15 cellular contexts compared by ENCODE assay signal in genomic region chr1:31637915-31638673, GRCh38. TPM values are rescaled to one million over a fixed set of nuclear protein-coding genes. Genes with fewer than 3 reads are reported as not detected.
A peak's percentile ranks its signal among the peaks of the same experiment; 100 is the strongest.
DNase-seq lines count a peak whose midpoint lies in the region; ATAC-seq and TF ChIP-seq lines count a peak whose summit lies in the region.
"Had no signal": no experiment of that assay in that cellular context is flagged by ENCODE, and none has a peak within 500 bp of the region (broad histone marks: within the 10 kb centered on the region; RNA-seq: fewer than 3 reads in every experiment).

No MANE protein-coding gene starts in this region.

- H3K4me1 Mint-ChIP-seq in activated CD4-positive, alpha-beta T cell treated with anti-CD3 and anti-CD28 coated beads for 36 hours, result peaks cover 14% of the 10 kb centered on the region
- H3K4me1 Mint-ChIP-seq: neural crest cell had no signal

- WGBS in suprapubic skin, result 39% methylated on average over 5 of the region's 5 CpGs

- peaks cover 70% of the 10 kb centered on the region for H3K4me1 ChIP-seq in suprapubic skin

- ATAC-seq in left colon, result peak; percentile 80
- ATAC-seq in activated CD4-positive, alpha-beta T cell treated with anti-CD3 and anti-CD28 coated beads for 36 hours, result no peak
- no peak for ATAC-seq in HG02588 (IDR thresholded peaks at IDR 0.05; ENCODE audit: unreplicated experiment)
- ATAC-seq: A549; activated T-helper 17 cell treated with anti-CD3 and anti-CD28 coated beads, Interleukin-2, amount 50 U/mL, for 72 hours; sciatic nerve had no signal

- H3K9me3 ChIP-seq in suprapubic skin, result no peaks in the 10 kb centered on the region
- H3K9me3 ChIP-seq: A549 had no signal

- no peak overlapping the region for H3K4me3 Mint-ChIP-seq in activated CD4-positive, alpha-beta T cell treated with anti-CD3 and anti-CD28 coated beads for 36 hours
- H3K4me3 Mint-ChIP-seq: activated T-helper 17 cell treated with anti-CD3 and anti-CD28 coated beads, Interleukin-2, amount 50 U/mL, for 72 hours had no signal

- TF ChIP-seq POLR2A in suprapubic skin (IDR thresholded peaks at IDR 0.05), result no peak

- no peaks in the 10 kb centered on the region for H3K9me3 Mint-ChIP-seq in activated CD4-positive, alpha-beta T cell treated with anti-CD3 and anti-CD28 coated beads for 36 hours (ENCODE audit: low read depth)
- H3K9me3 Mint-ChIP-seq: activated T-helper 17 cell treated with anti-CD3 and anti-CD28 coated beads, Interleukin-2, amount 50 U/mL, for 72 hours; neural crest cell had no signal

- CTCF ChIA-PET in RWPE1 (lab: Yijun Ruan, JAX), result interaction anchor here (0.6 to 1.4 kb wide), 7 partner anchors 20 to 1040 kb away, joined by 3 to 4 read pairs (median 3); no protein-coding TSS in a partner anchor
- CTCF ChIA-PET in activated CD4-positive, alpha-beta T cell treated with anti-CD3 and anti-CD28 coated beads for 36 hours (lab: Charles Lee), result interaction anchor here (0.6 to 2.3 kb wide), 5 partner anchors 13 to 177 kb away, joined by 3 to 5 read pairs (median 4); partner anchors contain the start of gene SPOCD1

- peak; percentile 36 to 72 for DNase-seq in NCI-H2081 (lab: John Stamatoyannopoulos, UW)
- no peak for DNase-seq in NCI-H2081 treated with DMSO at 0.1 percent for 48 hours (lab: John Stamatoyannopoulos, UW)
- DNase-seq in RWPE1 (ENCODE audit: low spot score), result peak; percentile 71
- peak; percentile 35 to 72 for DNase-seq in left colon
- DNase-seq in suprapubic skin (ENCODE audit: low spot score in 2 of 2), result no peak
- no peak for DNase-seq in activated CD4-positive, alpha-beta T cell treated with anti-CD3 and anti-CD28 coated beads for 36 hours
- no peak for DNase-seq in stimulated activated CD4-positive, alpha-beta T cell treated with anti-CD3 and anti-CD28 coated beads, Interleukin-4, amount 100 ng/mL, for 4 hours
- DNase-seq: activated CD4-positive, alpha-beta T cell treated with anti-CD3 and anti-CD28 coated beads, Interleukin-2, amount 50 U/mL, for 1 hour; effector CD4-positive, alpha-beta T cell; NCI-H524 treated with DMSO at 0.1 percent for 48 hours had no signal

- intact Hi-C loops in left colon (cut with DNase I, micrococcal nuclease), result no loop called here
- intact Hi-C loops in activated CD4-positive, alpha-beta T cell treated with anti-CD3 and anti-CD28 coated beads for 36 hours (cut with DNase I, micrococcal nuclease), result no loop called here

- H3K27me3 ChIP-seq in suprapubic skin, result no peaks in the 10 kb centered on the region

- H3K27me3 Mint-ChIP-seq in activated CD4-positive, alpha-beta T cell treated with anti-CD3 and anti-CD28 coated beads for 36 hours, result no peaks in the 10 kb centered on the region
- H3K27me3 Mint-ChIP-seq: activated T-helper 17 cell treated with anti-CD3 and anti-CD28 coated beads, Interleukin-2, amount 50 U/mL, for 72 hours had no signal

- H3K27ac ChIP-seq in RWPE1 (peak overlapping the region; percentile 96), suprapubic skin (peak overlapping the region; percentile 61)
- H3K27ac ChIP-seq: A549 had no signal

- H3K27ac Mint-ChIP-seq in activated CD4-positive, alpha-beta T cell treated with anti-CD3 and anti-CD28 coated beads for 36 hours, result no peak overlapping the region

- POLR2A ChIA-PET in RWPE1 (lab: Yijun Ruan, JAX; ENCODE audit: low non-redundant PET), result interaction anchor here (0.6 kb wide), 1 partner anchor 151 kb away, joined by 4 read pairs; no protein-coding TSS in a partner anchor
- POLR2A ChIA-PET in activated CD4-positive, alpha-beta T cell treated with anti-CD3 and anti-CD28 coated beads for 36 hours (lab: Charles Lee), result no interaction called here

- TF ChIP-seq CTCF in RWPE1 (conservative IDR thresholded peaks at IDR 0.05; ENCODE audit: low read depth), result no peak
- no peak for TF ChIP-seq CTCF in suprapubic skin (IDR thresholded peaks at IDR 0.05)

- TF ChIP-seq EP300 in suprapubic skin (IDR thresholded peaks at IDR 0.05), result no peak

- H3K36me3 Mint-ChIP-seq in activated CD4-positive, alpha-beta T cell treated with anti-CD3 and anti-CD28 coated beads for 36 hours (ENCODE audit: low read depth), result peaks cover 2% of the 10 kb centered on the region

- H3K36me3 ChIP-seq in suprapubic skin, result peaks cover 12% of the 10 kb centered on the region

- H3K4me3 ChIP-seq in suprapubic skin, result no peak overlapping the region
- H3K4me3 ChIP-seq: A549 had no signal

RNA-seq across cellular contexts. Expression of gene PEF1, which starts 6.6 kb away (rescaled TPM):
- total RNA-seq in left colon (10 to 100 TPM; 47.2 to 57.2 TPM), suprapubic skin (100 to 1,000 TPM in 3 of 4 donors, 10 to 100 TPM in 1; 97.9 to 117 (median 103) TPM)
- 10 to 100 TPM; 48.8 to 59.3 TPM for total RNA-seq in activated CD4-positive, alpha-beta T cell treated with anti-CD3 and anti-CD28 coated beads for 36 hours

RNA-seq across cellular contexts. Expression of gene HCRTR1, which starts 20.6 kb away (rescaled TPM):
- total RNA-seq in left colon (under 1 TPM in 1 of 2 donors, not detected in 1; 0.14 TPM), suprapubic skin (not detected)
- total RNA-seq in activated CD4-positive, alpha-beta T cell treated with anti-CD3 and anti-CD28 coated beads for 36 hours, result not detected
- total RNA-seq: activated T-helper 17 cell treated with anti-CD3 and anti-CD28 coated beads, Interleukin-2, amount 50 U/mL, for 72 hours; neural crest cell had no signal

Comparison
In these comparisons a context has a peak if more than half of its experiments do, and no peak if none do; other contexts are left out.
1. DNase-seq: peak in NCI-H2081 (2 of 2), RWPE1 (single experiment) and left colon (2 of 2); none in NCI-H2081 treated with DMSO at 0.1 percent for 48 hours (single experiment), suprapubic skin (0 of 2), activated CD4-positive, alpha-beta T cell treated with anti-CD3 and anti-CD28 coated beads for 36 hours (single experiment) and stimulated activated CD4-positive, alpha-beta T cell treated with anti-CD3 and anti-CD28 coated beads, Interleukin-4, amount 100 ng/mL, for 4 hours (0 of 2).